ENCODE assay signal across 24 cellular contexts in the genomic region with DNA sequence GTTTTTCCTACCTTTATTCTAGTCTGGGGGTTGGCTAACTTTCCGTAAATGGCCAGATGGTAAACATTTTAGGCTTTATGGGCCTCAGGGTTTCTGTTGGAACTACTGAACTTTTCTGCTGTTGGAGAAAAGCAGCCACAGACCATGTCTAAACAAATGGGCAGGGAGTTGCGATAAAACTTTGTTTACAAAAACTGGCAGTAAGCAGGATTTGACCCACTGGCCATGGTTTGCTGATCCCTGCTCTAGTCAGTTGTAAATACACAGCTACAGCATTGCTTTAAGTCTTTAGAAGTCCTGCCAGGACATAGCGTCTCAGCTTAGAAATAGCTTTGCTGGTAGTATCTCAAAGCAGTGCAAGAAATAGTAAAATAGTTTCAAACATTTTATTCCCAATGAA.
"Had no signal": no experiment of that assay in that cellular context is flagged by ENCODE, and none has a peak within 500 bp of the region (broad histone marks: within the 10 kb centered on the region; RNA-seq: fewer than 3 reads in every experiment).

No MANE protein-coding gene starts in this region.

- H3K4me3 ChIP-seq: cardiac muscle cell, K562, Peyer's patch had no signal

- H3K27me3 ChIP-seq: brain microvascular endothelial cell, cardiac muscle cell, Peyer's patch had no signal

- FAIRE-seq: K562, TTC549 had no signal

- ATAC-seq: activated T-helper 17 cell treated with anti-CD3 and anti-CD28 coated beads, Interleukin-2, amount 50 U/mL, for 72 hours; K562; T-helper 17 cell had no signal

- H3K27ac ChIP-seq: brain microvascular endothelial cell, cardiac muscle cell, Peyer's patch, VCaP had no signal

- H3K9me3 ChIP-seq: Peyer's patch had no signal

- DNase-seq: activated CD4-positive, alpha-beta memory T cell treated with anti-CD3 and anti-CD28 coated beads for 36 hours; activated CD4-positive, alpha-beta T cell treated with anti-CD3 and anti-CD28 coated beads, Interleukin-2, amount 10 ng/mL, durations not matched to agents 7 days and 5 days; activated CD4-positive, CD25-positive, alpha-beta regulatory T cell; activated CD8-positive, alpha-beta memory T cell treated with anti-CD3 and anti-CD28 coated beads for 24 hours; activated gamma-delta T cell; activated naive CD4-positive, alpha-beta T cell treated with anti-CD3 and anti-CD28 coated beads for 36 hours; activated T-cell treated with anti-CD3 and anti-CD28 coated beads, Interleukin-2, amount 50 U/mL, for 48 hours; brain microvascular endothelial cell; Karpas-422; NCI-H1105 treated with DMSO at 0.1 percent for 48 hours; NCI-H146; NCI-H187 treated with DMSO at 0.1 percent for 48 hours; NCI-H2081 treated with DMSO at 0.1 percent for 48 hours; NCI-H446; NCI-H524; Peyer's patch; SHP77 treated with DMSO at 0.1 percent for 48 hours; T-helper 17 cell; T1000 had no signal

- H3K36me3 ChIP-seq: brain microvascular endothelial cell, cardiac muscle cell, Peyer's patch had no signal

- H3K4me1 ChIP-seq: Peyer's patch had no signal
